ENCODE assay signal across 23 cellular contexts in the genomic region with DNA sequence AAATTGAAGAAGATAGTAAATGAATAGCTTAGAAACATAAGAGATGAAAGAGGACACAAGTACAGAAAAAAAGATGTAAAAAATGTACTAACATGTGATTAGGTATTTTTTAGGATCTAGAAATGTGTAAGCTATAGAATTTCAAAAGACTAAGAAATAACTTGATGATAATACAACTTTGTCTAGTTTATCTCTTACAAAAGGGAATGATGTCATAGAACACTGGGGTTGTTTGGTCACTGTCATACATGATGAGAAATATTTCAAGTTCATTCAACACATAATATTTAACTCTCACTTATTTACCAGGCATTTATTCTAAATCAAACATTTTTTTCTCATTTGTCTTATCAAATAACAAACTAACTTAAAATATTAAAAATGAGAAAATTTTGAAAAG. TPM values are rescaled to one million over a fixed set of nuclear protein-coding genes. Genes with fewer than 3 reads are reported as not detected.
"Had no signal": no experiment of that assay in that cellular context is flagged by ENCODE, and none has a peak within 500 bp of the region (broad histone marks: within the 10 kb centered on the region; RNA-seq: fewer than 3 reads in every experiment).

No MANE protein-coding gene starts in this region.

- ATAC-seq: Panc1, PC-3, Right ventricle myocardium inferior had no signal

- H3K4me1 ChIP-seq: SJSA1 had no signal

- H3K27ac ChIP-seq: SJSA1, SK-N-MC had no signal

- FAIRE-seq: HTR-8/SVneo had no signal

- H3K27me3 ChIP-seq: MG63, SJSA1 had no signal

- DNase-seq: Karpas-422, KG1, MG63, NCI-H1092 treated with DMSO at 0.1 percent for 48 hours, NCI-H1436, NCI-H187, NCI-H2029, NCI-H2081 treated with DMSO at 0.1 percent for 48 hours, NCI-H2171, NCI-H226, NCI-H446, NCI-H510A, NCI-H524 treated with DMSO at 0.1 percent for 48 hours, NCI-H69, NCI-H774, PC-3, SIG-M5 had no signal

- H3K36me3 ChIP-seq: MG63, SJSA1 had no signal

- H3K4me3 ChIP-seq: MG63, SJSA1, SK-N-MC had no signal

RNA-seq across cellular contexts. Expression of gene STBD1, which starts 18.5 kb away (rescaled TPM):
- total RNA-seq: OCI-LY7 had no signal
